24 cellular contexts compared by ENCODE assay signal in the genomic region with DNA sequence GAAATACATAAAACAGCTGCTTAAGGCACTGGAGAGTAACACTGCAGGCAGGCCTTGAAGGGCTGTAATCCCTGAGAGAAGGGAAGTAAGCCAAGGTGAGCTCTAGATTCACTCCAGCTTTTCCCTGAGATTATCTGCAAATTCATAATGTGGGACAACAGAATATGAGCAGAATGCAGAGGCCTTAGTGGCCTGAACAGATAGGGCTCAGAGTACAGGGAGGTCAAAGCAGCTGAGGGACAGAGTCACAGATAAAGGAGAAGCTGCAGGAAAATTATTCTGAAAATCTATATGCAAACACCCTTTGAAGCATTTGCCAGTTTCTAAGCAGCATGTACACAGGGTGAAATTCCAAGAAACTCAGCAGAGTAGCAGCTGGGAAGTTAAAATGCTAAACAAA. TPM values are rescaled to one million over a fixed set of nuclear protein-coding genes. Genes with fewer than 3 reads are reported as not detected.
A peak's percentile ranks its signal among the peaks of the same experiment; 100 is the strongest.
DNase-seq lines count a peak whose midpoint lies in the region; ATAC-seq, FAIRE-seq and TF ChIP-seq lines count a peak whose summit lies in the region.
"Had no signal": no experiment of that assay in that cellular context is flagged by ENCODE, and none has a peak within 500 bp of the region (broad histone marks: within the 10 kb centered on the region; RNA-seq: fewer than 3 reads in every experiment).

No MANE protein-coding gene starts in this region.

- in situ Hi-C loops in K562 (cut with MboI): no loop called here
- in situ Hi-C loops in brain microvascular endothelial cell (cut with HindIII; ENCODE audit: low pct_ligation_motif_present, low sequenced_read_pairs): no loop called here

- no peak overlapping the region for H2BK5ac ChIP-seq in H9 (ENCODE audit: insufficient read length, low read length)

- ATAC-seq in K562: peak; percentile 87

- no peaks in the 10 kb centered on the region for H3K23me2 ChIP-seq in H9 (ENCODE audit: insufficient read length, low read depth, low read length, poor library complexity, severe bottlenecking)

- H3K4ac ChIP-seq in H9 (ENCODE audit: low read depth, low read length): no peak overlapping the region

- no peak overlapping the region for H3K23ac ChIP-seq in H9 (ENCODE audit: insufficient read length, low read depth, low read length)

- H3K27ac ChIP-seq in H9 (ENCODE audit: insufficient read length, low read depth, low read length) (no peak overlapping the region), K562 (ENCODE audit: extremely low read depth, low read depth, low read length) (peak overlapping the region; percentile 30; the same call in 2 of the 3 replicates), muscle layer of colon (ENCODE audit: low read depth, low read length) (peak overlapping the region; percentile 16), uterus (peak overlapping the region; percentile 39 to 66), brain microvascular endothelial cell (no peak overlapping the region)

- CTCF ChIA-PET in K562 (lab: Yijun Ruan, JAX; ENCODE audit: low intra/inter-chr PET ratio): no interaction called here

- H2BK15ac ChIP-seq in H9 (ENCODE audit: low read depth, low read length): no peak overlapping the region

- no peaks in the 10 kb centered on the region for H3K79me2 ChIP-seq in H9 (ENCODE audit: insufficient read depth, low read length)
- H3K79me2 ChIP-seq in K562 (ENCODE audit: control insufficient read depth, insufficient read depth, low read length): no peaks in the 10 kb centered on the region

- peak overlapping the region in 2 of 3 experiments; percentile 39 to 72; a peak in 1 of 7 replicates for H3K27ac Mint-ChIP-seq in H9
- H3K27ac Mint-ChIP-seq: CD8-positive, alpha-beta memory T cell had no signal

- H3K36me3 Mint-ChIP-seq in H9 (ENCODE audit: insufficient read depth in 1 of 3, low read depth in 3 of 3): peaks cover 31 to 42% (median 42%) of the 10 kb centered on the region in 3 experiments

- H3K56ac ChIP-seq in H9 (ENCODE audit: insufficient read length, low read depth, low read length): no peak overlapping the region

- no peak for TF ChIP-seq EP300 in K562 (IDR thresholded peaks at IDR 0.05; ENCODE audit: low read length)

- no peak overlapping the region for H4K91ac ChIP-seq in H9 (ENCODE audit: insufficient read length, low read depth, low read length)

- TF ChIP-seq RAD21 in K562 (CRISPR knock-in tag; conservative IDR thresholded peaks at IDR 0.05 in 1 of 2, IDR thresholded peaks at IDR 0.05 in 1 of 2): no peak

- no peak for TF ChIP-seq CTCF in H9 (conservative IDR thresholded peaks at IDR 0.05)
- TF ChIP-seq CTCF in K562 (IDR thresholded peaks at IDR 0.05 in 2 of 3, conservative IDR thresholded peaks at IDR 0.05 in 1 of 3; ENCODE audit: insufficient read depth in 2 of 3, low read depth in 1 of 3, low read length in 3 of 3): no peak
- TF ChIP-seq CTCF in uterus (IDR thresholded peaks at IDR 0.05): no peak
- no peak for TF ChIP-seq CTCF in brain microvascular endothelial cell (IDR thresholded peaks at IDR 0.05; ENCODE audit: low read depth, low read length, missing control alignments)

- H3K4me3 ChIP-seq in K562 (no peak overlapping the region), muscle layer of colon (ENCODE audit: low read depth in 1 of 2, low read length in 2 of 2) (no peak overlapping the region), uterus (no peak overlapping the region), brain microvascular endothelial cell (ENCODE audit: low read depth, low read length) (no peak overlapping the region)
- H3K4me3 ChIP-seq: MG63 had no signal

- no peaks in the 10 kb centered on the region for H3K79me1 ChIP-seq in H9 (ENCODE audit: insufficient read depth, low read depth, low read length, poor library complexity, severe bottlenecking)

- no peak overlapping the region for H4K8ac ChIP-seq in H9 (replicated peaks; ENCODE audit: insufficient read length, low read depth, low read length)

- no peaks in the 10 kb centered on the region for H3K27me3 Mint-ChIP-seq in H9 (ENCODE audit: low read depth)
- H3K27me3 Mint-ChIP-seq: CD8-positive, alpha-beta memory T cell had no signal

- intact Hi-C loops in K562 (cut with micrococcal nuclease): no loop called here
- intact Hi-C loops in uterus (cut with DNase I; ENCODE audit: low total_unique reads): no loop called here

- FAIRE-seq in K562 (lab: Jason Lieb, UNC): peak; percentile 68
- FAIRE-seq: GM12891, GM19239, HTR-8/SVneo, RCC 7860 had no signal

- H2BK120ac ChIP-seq in H9 (ENCODE audit: low read depth, low read length, poor library complexity, severe bottlenecking): no peak overlapping the region

- no peaks in the 10 kb centered on the region for H3K4me1 Mint-ChIP-seq in H9
- H3K4me1 Mint-ChIP-seq: CD8-positive, alpha-beta memory T cell had no signal

- no peak overlapping the region for H2AK5ac ChIP-seq in H9 (ENCODE audit: insufficient read length, low read length)

- no peak overlapping the region for H4K5ac ChIP-seq in H9 (ENCODE audit: insufficient read length, low read depth, low read length)

- H2BK20ac ChIP-seq in H9 (ENCODE audit: low read depth, low read length, poor library complexity, severe bottlenecking): no peak overlapping the region

- TF ChIP-seq POLR2A in K562 (conservative IDR thresholded peaks at IDR 0.05) (no peak), uterus (IDR thresholded peaks at IDR 0.05) (no peak)

- peaks cover 14 to 17% of the 10 kb centered on the region in 2 experiments for H3K9me3 Mint-ChIP-seq in H9

- H4K20me1 ChIP-seq in H9 (ENCODE audit: control insufficient read depth, insufficient read depth, insufficient read length) (no peaks in the 10 kb centered on the region), K562 (replicated peaks; ENCODE audit: control insufficient read depth, insufficient read depth, low read length) (no peaks in the 10 kb centered on the region)

- POLR2A ChIA-PET in K562 (lab: Yijun Ruan, JAX): interaction anchor here (1.2 kb wide), 1 partner anchor 11 kb away, joined by 5 read pairs; no protein-coding TSS in a partner anchor

- H3K4me1 ChIP-seq in H9 (ENCODE audit: insufficient read depth, low read length): no peaks in the 10 kb centered on the region
- peaks cover 0 to 5% of the 10 kb centered on the region in 2 experiments; a peak in 1 of 5 replicates for H3K4me1 ChIP-seq in K562 (replicated peaks in 1 of 2; ENCODE audit: control insufficient read depth in 2 of 2, insufficient read depth in 2 of 2, low read length in 2 of 2)
- peaks cover 20% of the 10 kb centered on the region for H3K4me1 ChIP-seq in muscle layer of colon (ENCODE audit: insufficient read depth, low read length)
- H3K4me1 ChIP-seq in uterus: no peaks in the 10 kb centered on the region

- no peaks in the 10 kb centered on the region for H3K9me1 ChIP-seq in K562 (ENCODE audit: control insufficient read depth, insufficient read depth, low read length)

- no peak overlapping the region for H3K18ac ChIP-seq in H9 (ENCODE audit: insufficient read length, low read depth, low read length)

- H3K4me2 ChIP-seq in H9 (ENCODE audit: insufficient read depth, insufficient read length, low read length) (no peak overlapping the region), K562 (ENCODE audit: insufficient read depth, low read length) (no peak overlapping the region)

- BruUV-seq in K562 (replicated peaks; lab: Mats Ljungman, UMichigan): no TSS peak

- H3K9ac ChIP-seq in H9 (ENCODE audit: extremely low read depth, insufficient read length, low read length): no peak overlapping the region
- no peak overlapping the region for H3K9ac ChIP-seq in K562 (ENCODE audit: insufficient read depth in 1 of 2, low read depth in 2 of 2, low read length in 2 of 2)
- H3K9ac ChIP-seq in muscle layer of colon (ENCODE audit: low read length): no peak overlapping the region

- peaks cover 9% of the 10 kb centered on the region for H3K9me3 ChIP-seq in H9 (ENCODE audit: control insufficient read depth, low read depth, low read length)
- no peaks in the 10 kb centered on the region for H3K9me3 ChIP-seq in K562 (replicated peaks; ENCODE audit: control insufficient read depth, insufficient read depth, low read depth, low read length)
- no peaks in the 10 kb centered on the region for H3K9me3 ChIP-seq in muscle layer of colon (ENCODE audit: low read length)
- H3K9me3 ChIP-seq in uterus: no peaks in the 10 kb centered on the region
- H3K9me3 ChIP-seq: MG63 had no signal

- H3K36me3 ChIP-seq in K562 (ENCODE audit: control insufficient read depth, insufficient read depth, low read length) (peaks cover 18% of the 10 kb centered on the region), muscle layer of colon (ENCODE audit: insufficient read depth, low read length) (peaks cover 24% of the 10 kb centered on the region), uterus (no peaks in the 10 kb centered on the region), brain microvascular endothelial cell (replicated peaks) (peaks cover 11% of the 10 kb centered on the region)

- no peak for DNase-seq in H9
- peak; percentile 9 to 62 (median 30) for DNase-seq in K562 (ENCODE audit: extremely low read depth in 1 of 4, low spot score in 3 of 4)
- DNase-seq in uterus: no peak
- no peak for DNase-seq in brain microvascular endothelial cell
- no peak for DNase-seq in activated T-cell treated with anti-CD3 and anti-CD28 coated beads, Interleukin-2, amount 50 U/mL, for 48 hours
- no peak for DNase-seq in SK-N-DZ (ENCODE audit: low spot score)
- DNase-seq: C1 segment of cervical spinal cord; CD8-positive, alpha-beta memory T cell; DMS 273 treated with DMSO at 0.1 percent for 48 hours; DMS79; EL; GF-D8; KG1; MG63; NCI-H2029; NCI-H446; NCI-H524 treated with DMSO at 0.1 percent for 48 hours; NCI-H774; SIG-M5 had no signal

- no peak overlapping the region for H2BK12ac ChIP-seq in H9 (ENCODE audit: insufficient read length, low read depth, low read length)

- H3T11ph ChIP-seq in H9 (ENCODE audit: low read length): no peak overlapping the region

- H3K27me3 ChIP-seq in H9 (ENCODE audit: insufficient read depth, low read length) (no peaks in the 10 kb centered on the region), K562 (ENCODE audit: control insufficient read depth in 2 of 2, insufficient read depth in 2 of 2, low read length in 2 of 2) (no peaks in the 10 kb centered on the region), muscle layer of colon (ENCODE audit: control insufficient read depth in 1 of 2, insufficient read depth in 2 of 2, low read length in 2 of 2) (no peaks in the 10 kb centered on the region), uterus (no peaks in the 10 kb centered on the region), brain microvascular endothelial cell (replicated peaks) (no peaks in the 10 kb centered on the region)
- H3K27me3 ChIP-seq: MG63 had no signal

- H2AFZ ChIP-seq in H9 (ENCODE audit: low read length) (no peak overlapping the region), K562 (ENCODE audit: low read depth, low read length) (no peak overlapping the region)

- H3K4me3 Mint-ChIP-seq in H9: no peak overlapping the region
- H3K4me3 Mint-ChIP-seq: CD8-positive, alpha-beta memory T cell had no signal

- no peak overlapping the region for H3K14ac ChIP-seq in H9 (ENCODE audit: insufficient read depth, low read length)

RNA-seq across cellular contexts. Expression of a gene that starts 48.0 kb away (rescaled TPM):
- total RNA-seq in H9 (2021) (16.6 and 18.4 TPM in 2 replicates), K562 (2014; rRNA removed) (9.7 and 11.2 TPM in 2 replicates), K562 (2014; rRNA removed; fragmentation: Illumina TruSeq; extraction: Trizol) (22.4 and 26.0 TPM in 2 replicates), K562 (2015; rRNA removed; fragmentation: Illumina TruSeq; extraction: Trizol) (19.9 and 23.3 TPM in 2 replicates), K562 (2021) (9.3 and 10.2 TPM in 2 replicates), uterus (10 to 100 TPM; 16.1 to 41.0 (median 27.8) TPM)
- total RNA-seq in K562 (2011; cell fraction: chromatin; rRNA removed; ENCODE audit: low replicate concordance): 8.4 and 33.8 TPM in 2 replicates
- total RNA-seq in K562 (2011; cell fraction: nucleolus; rRNA removed): 2.2 and 6.7 TPM in 2 replicates
- 9.5 and 16.4 TPM in 2 replicates for total RNA-seq in K562 (2011; cell fraction: nucleoplasm; rRNA removed)
- polyA plus RNA-seq in K562 (2011; rRNA removed) (6.3 and 9.7 TPM in 2 replicates), K562 (2014; fragmentation: Illumina TruSeq; extraction: Trizol) (9.8 and 12.0 TPM in 2 replicates), K562 (2014; fragmentation: Nextera tagmentation; extraction: Ambion mirVana) (1 to 10 TPM; 4.7 to 7.0 TPM), K562 (2014; rRNA removed) (6.5 and 7.8 TPM in 2 replicates)
- 0.97 and 2.1 TPM in 2 replicates for polyA plus RNA-seq in K562 (2011; cell fraction: cytosol; rRNA removed)
- polyA plus RNA-seq in K562 (2011; cell fraction: nucleus; rRNA removed): 3.4 and 5.0 TPM in 2 replicates
- 6.5 and 8.0 TPM in 2 replicates for polyA plus RNA-seq in K562 (2012)
- polyA minus RNA-seq in K562 (2011; rRNA and poly(A)+ RNA removed): 20.1 and 26.3 TPM in 2 replicates
- polyA minus RNA-seq in K562 (2011; cell fraction: cytosol; rRNA and poly(A)+ RNA removed): 4.6 and 5.5 TPM in 2 replicates
- 18.6 and 30.3 TPM in 2 replicates for polyA minus RNA-seq in K562 (2011; cell fraction: nucleus; rRNA and poly(A)+ RNA removed)
- 2.6 and 8.3 TPM in 2 replicates for polyA plus RNA-seq in SK-N-DZ (2014; cell fraction: cytosol; rRNA removed)
- 3.0 and 3.6 TPM in 2 replicates for polyA plus RNA-seq in SK-N-DZ (2014; cell fraction: nucleus; rRNA removed)

RNA-seq across cellular contexts. Expression of a gene that starts 59.9 kb away (rescaled TPM):
- total RNA-seq in H9 (2021) (12.7 and 15.7 TPM in 2 replicates), K562 (2014; rRNA removed) (8.2 and 8.4 TPM in 2 replicates), K562 (2014; rRNA removed; fragmentation: Illumina TruSeq; extraction: Trizol) (14.4 and 17.1 TPM in 2 replicates), K562 (2015; rRNA removed; fragmentation: Illumina TruSeq; extraction: Trizol) (11.1 and 12.7 TPM in 2 replicates), K562 (2021) (8.3 and 9.5 TPM in 2 replicates), uterus (10 to 100 TPM in 1 of 4 donors, 1 to 10 TPM in 3; 5.1 to 26.1 (median 7.4) TPM)
- 8.0 and 17.7 TPM in 2 replicates for total RNA-seq in K562 (2011; cell fraction: chromatin; rRNA removed; ENCODE audit: low replicate concordance)
- 4.1 and 6.8 TPM in 2 replicates for total RNA-seq in K562 (2011; cell fraction: nucleolus; rRNA removed)
- 7.0 and 7.2 TPM in 2 replicates for total RNA-seq in K562 (2011; cell fraction: nucleoplasm; rRNA removed)
- polyA plus RNA-seq in K562 (2011; rRNA removed) (5.3 and 9.1 TPM in 2 replicates), K562 (2014; fragmentation: Illumina TruSeq; extraction: Trizol) (11.0 and 11.5 TPM in 2 replicates), K562 (2014; fragmentation: Nextera tagmentation; extraction: Ambion mirVana) (1 to 10 TPM; 4.3 to 7.5 TPM), K562 (2014; rRNA removed) (7.5 and 8.8 TPM in 2 replicates)
- 1.6 and 2.4 TPM in 2 replicates for polyA plus RNA-seq in K562 (2011; cell fraction: cytosol; rRNA removed)
- 2.1 and 3.7 TPM in 2 replicates for polyA plus RNA-seq in K562 (2011; cell fraction: nucleus; rRNA removed)
- polyA plus RNA-seq in K562 (2012): 3.4 and 8.7 TPM in 2 replicates
- polyA minus RNA-seq in K562 (2011; rRNA and poly(A)+ RNA removed): 14.4 and 20.2 TPM in 2 replicates
- polyA minus RNA-seq in K562 (2011; cell fraction: cytosol; rRNA and poly(A)+ RNA removed): 5.0 and 6.0 TPM in 2 replicates
- 7.1 and 10.2 TPM in 2 replicates for polyA minus RNA-seq in K562 (2011; cell fraction: nucleus; rRNA and poly(A)+ RNA removed)
- 4.5 and 5.3 TPM in 2 replicates for polyA plus RNA-seq in SK-N-DZ (2014; cell fraction: cytosol; rRNA removed)
- polyA plus RNA-seq in SK-N-DZ (2014; cell fraction: nucleus; rRNA removed): 4.5 and 5.4 TPM in 2 replicates

Comparison
In these comparisons a context has a peak if more than half of its experiments do, and no peak if none do; other contexts are left out.
1. DNase-seq: peak in K562 (4 of 4); none in H9 (single experiment), uterus (0 of 2), brain microvascular endothelial cell (single experiment), activated T-cell treated with anti-CD3 and anti-CD28 coated beads, Interleukin-2, amount 50 U/mL, for 48 hours (0 of 2) and SK-N-DZ (single experiment).
2. H3K27ac ChIP-seq: peak in K562 (single experiment), muscle layer of colon (single experiment) and uterus (2 of 2); none in H9 (single experiment) and brain microvascular endothelial cell (single experiment).